ENCODE assay signal across 19 cellular contexts in genomic region chr11:59610289-59610688, GRCh38. TPM values are rescaled to one million over a fixed set of nuclear protein-coding genes. Genes with fewer than 3 reads are reported as not detected.
DNase-seq lines count a peak whose midpoint lies in the region; ATAC-seq and TF ChIP-seq lines count a peak whose summit lies in the region.
"Had no signal": no experiment of that assay in that cellular context is flagged by ENCODE, and none has a peak within 500 bp of the region (broad histone marks: within the 10 kb centered on the region; RNA-seq: fewer than 3 reads in every experiment).

No MANE protein-coding gene starts in this region.

- WGBS in psoas muscle, 3 donors: 86 to 92% (median 89%) methylated on average over 7 of the region's 7 CpGs

- TF ChIP-seq CTCF in left ventricle myocardium inferior (IDR thresholded peaks at IDR 0.05; ENCODE audit: borderline replicate concordance) (no peak), Loucy (conservative IDR thresholded peaks at IDR 0.05; ENCODE audit: low read length) (no peak), psoas muscle (IDR thresholded peaks at IDR 0.05) (no peak)

- in situ Hi-C loops in HAP-1 (cut with MboI; ENCODE audit: low sequenced_read_pairs): no loop called here

- H4K20me1 ChIP-seq in Loucy (ENCODE audit: insufficient read depth, low read length, poor library complexity, severe bottlenecking): peaks cover 48% of the 10 kb centered on the region

- H3K9me3 ChIP-seq in left ventricle myocardium inferior (replicated peaks) (no peaks in the 10 kb centered on the region), Loucy (ENCODE audit: insufficient read depth, low read depth, low read length) (no peaks in the 10 kb centered on the region), psoas muscle (no peaks in the 10 kb centered on the region), HAP-1 (no peaks in the 10 kb centered on the region)
- H3K9me3 ChIP-seq: A549 had no signal

- H3K4me3 ChIP-seq in left ventricle myocardium inferior (no peak overlapping the region), Loucy (ENCODE audit: low read length, poor library complexity, severe bottlenecking) (no peak overlapping the region), psoas muscle (peak overlapping the region; percentile 92), HAP-1 (no peak overlapping the region)
- H3K4me3 ChIP-seq: A549 had no signal

- H3K79me2 ChIP-seq in Loucy (ENCODE audit: insufficient read depth, low read length): peaks cover 79% of the 10 kb centered on the region

- H2AFZ ChIP-seq in Loucy (ENCODE audit: low read length): no peak overlapping the region

- H3K36me3 ChIP-seq in left ventricle myocardium inferior: peaks cover 52% of the 10 kb centered on the region
- H3K36me3 ChIP-seq in Loucy (ENCODE audit: insufficient read depth, low read length): peaks cover 52% of the 10 kb centered on the region
- H3K36me3 ChIP-seq in psoas muscle (ENCODE audit: insufficient read depth in 1 of 2, low read depth in 1 of 2): peaks cover under 1 to 53% of the 10 kb centered on the region in 2 donors
- H3K36me3 ChIP-seq in HAP-1 (replicated peaks): peaks cover 57% of the 10 kb centered on the region

- H3K4me2 ChIP-seq in Loucy (ENCODE audit: low read depth, low read length, poor library complexity, severe bottlenecking): peak overlapping the region; percentile 15
- H3K4me2 ChIP-seq: A549 had no signal

- ATAC-seq in Right ventricle myocardium inferior: no peak
- ATAC-seq in psoas muscle: no peak
- ATAC-seq in HG03280 (IDR thresholded peaks at IDR 0.05; ENCODE audit: unreplicated experiment): no peak
- ATAC-seq: A549 had no signal

- H3K9ac ChIP-seq in Loucy (ENCODE audit: low read depth, low read length, poor library complexity, severe bottlenecking): no peak overlapping the region

- intact Hi-C loops in left ventricle myocardium inferior (cut with micrococcal nuclease): no loop called here
- intact Hi-C loops in Right ventricle myocardium inferior (cut with DNase I): loop anchor here (5.0 kb wide), 1 partner anchor 48 kb away; no protein-coding TSS in a partner anchor
- intact Hi-C loops in psoas muscle (cut with DNase I): loop anchor here (2.0 to 5.0 kb wide), 2 partner anchors 45 to 48 kb away; no protein-coding TSS in a partner anchor

- H3K27me3 ChIP-seq in left ventricle myocardium inferior (ENCODE audit: low read depth) (no peaks in the 10 kb centered on the region), Loucy (ENCODE audit: insufficient read depth, low read length, poor library complexity, severe bottlenecking) (no peaks in the 10 kb centered on the region), psoas muscle (ENCODE audit: insufficient read depth in 3 of 3, low read length in 2 of 3) (no peaks in the 10 kb centered on the region), HAP-1 (ENCODE audit: low read depth) (no peaks in the 10 kb centered on the region)

- no peaks in the 10 kb centered on the region for H3F3A ChIP-seq in Loucy (ENCODE audit: low read depth)

- no peaks in the 10 kb centered on the region for H3K9me2 ChIP-seq in Loucy (replicated peaks; ENCODE audit: low read depth, low read length)

- DNase-seq in activated CD4-positive, alpha-beta T cell treated with anti-CD3 and anti-CD28 coated beads, Interleukin-2, amount 50 U/mL, for 48 hours: peak; percentile 21 to 34
- no peak for DNase-seq in activated CD4-positive, alpha-beta T cell treated with anti-CD3 and anti-CD28 coated beads, Interleukin-2, amount 50 U/mL, for 4 hours
- DNase-seq in left ventricle myocardium inferior (no peak), Right ventricle myocardium inferior (ENCODE audit: missing footprints) (no peak), psoas muscle (no peak), HAP-1 (ENCODE audit: low spot score in 2 of 2) (no peak)
- DNase-seq: C1 segment of cervical spinal cord, DMS79 treated with DMSO at 0.1 percent for 48 hours, HCEC 1CT, MV-4-11, NCI-H1436, NCI-H2029 treated with DMSO at 0.1 percent for 48 hours, NCI-H510A, NCI-H774, RPMI8226 had no signal

- H3K4me1 ChIP-seq in left ventricle myocardium inferior (peaks cover 84% of the 10 kb centered on the region), Loucy (ENCODE audit: insufficient read depth, low read length, poor library complexity, severe bottlenecking) (peaks cover 40% of the 10 kb centered on the region), psoas muscle (peaks cover 88% of the 10 kb centered on the region), HAP-1 (peaks cover 10% of the 10 kb centered on the region)

- H3K27ac ChIP-seq in left ventricle myocardium inferior (replicated peaks) (peak overlapping the region; percentile 96), psoas muscle (peak overlapping the region; percentile 98)
- H3K27ac ChIP-seq: A549, HL-60 had no signal

RNA-seq across cellular contexts. Expression of gene OSBP, which starts 5.3 kb away (rescaled TPM):
- total RNA-seq in left ventricle myocardium inferior: 30.0 TPM
- 38.5 TPM for total RNA-seq in Right ventricle myocardium inferior
- total RNA-seq in psoas muscle: 10 to 100 TPM; 43.3 to 51.2 (median 48.6) TPM
- polyA plus RNA-seq in psoas muscle: 10 to 100 TPM; 12.9 to 41.8 (median 30.4) TPM

RNA-seq across cellular contexts. Expression of gene PATL1, which starts 58.5 kb away (rescaled TPM):
- total RNA-seq in left ventricle myocardium inferior (21.1 TPM), Right ventricle myocardium inferior (22.3 TPM), psoas muscle (10 to 100 TPM; 29.6 to 47.8 (median 41.0) TPM)
- polyA plus RNA-seq in psoas muscle: 10 to 100 TPM; 23.9 to 47.9 (median 26.4) TPM

Comparison
In these comparisons a context has a peak if more than half of its experiments do, and no peak if none do; other contexts are left out.
1. DNase-seq: peak in activated CD4-positive, alpha-beta T cell treated with anti-CD3 and anti-CD28 coated beads, Interleukin-2, amount 50 U/mL, for 48 hours (2 of 2); none in activated CD4-positive, alpha-beta T cell treated with anti-CD3 and anti-CD28 coated beads, Interleukin-2, amount 50 U/mL, for 4 hours (0 of 2), left ventricle myocardium inferior (single experiment), Right ventricle myocardium inferior (single experiment), psoas muscle (0 of 2) and HAP-1 (0 of 2).